23 cellular contexts compared by ENCODE assay signal in genomic region chr7:37427276-37427940, GRCh38. TPM values are rescaled to one million over a fixed set of nuclear protein-coding genes. Genes with fewer than 3 reads are reported as not detected.
"Had no signal": no experiment of that assay in that cellular context is flagged by ENCODE, and none has a peak within 500 bp of the region (broad histone marks: within the 10 kb centered on the region; RNA-seq: fewer than 3 reads in every experiment).

No MANE protein-coding gene starts in this region.

- H3K27ac ChIP-seq: colonic mucosa, heart left ventricle, parathyroid adenoma, prostate gland, right lobe of liver, stomach, thoracic aorta, transverse colon had no signal

- H3K9ac ChIP-seq: parathyroid adenoma had no signal

- H3K27ac Mint-ChIP-seq: natural killer cell treated with Interleukin-12 subunit alpha and Interleukin-12 subunit beta and Interleukin-15 and Interleukin-18, amount 100 ng/mL, for 72 hours had no signal

- H3K27me3 Mint-ChIP-seq: natural killer cell treated with Interleukin-12 subunit alpha and Interleukin-12 subunit beta and Interleukin-15 and Interleukin-18, amount 100 ng/mL, for 72 hours; stimulated activated memory B cell treated with anti-CD40 and anti-IgM and Interleukin-4, amounts not matched to agents 10 μg/mL and 1 μg/mL and 100 μg/mL, for 72 hours had no signal

- H3K4me1 ChIP-seq: colonic mucosa, prostate gland had no signal

- H3K4me3 ChIP-seq: colonic mucosa, heart left ventricle, lung, prostate gland, right lobe of liver, stomach, thoracic aorta, transverse colon had no signal

- DNase-seq: colonic mucosa; dermis blood vessel endothelial cell; heart left ventricle; hippocampal formation; left colon; left ventricle myocardium superior; mesenchymal stem cell; midbrain; retina; right lobe of liver; stimulated activated CD4-positive, alpha-beta T cell treated with anti-CD3 and anti-CD28 coated beads, Interleukin-4, amount 100 ng/mL, for 1 hour; stimulated activated CD8-positive, alpha-beta memory T cell treated with anti-CD3 and anti-CD28 coated beads, Interleukin-4, amount 100 ng/mL, for 48 hours; stomach; substantia nigra; transverse colon had no signal

- H2AFZ ChIP-seq: parathyroid adenoma had no signal

- ATAC-seq: esophagus mucosa; heart left ventricle; left colon; left ventricle myocardium superior; natural killer cell treated with Interleukin-12 subunit alpha and Interleukin-12 subunit beta and Interleukin-15 and Interleukin-18, amount 100 ng/mL, for 72 hours; right lobe of liver; stimulated activated memory B cell treated with anti-CD40 and anti-IgM and Interleukin-4, amounts not matched to agents 10 μg/mL and 1 μg/mL and 100 μg/mL, for 72 hours had no signal

- H3K4me3 Mint-ChIP-seq: natural killer cell treated with Interleukin-12 subunit alpha and Interleukin-12 subunit beta and Interleukin-15 and Interleukin-18, amount 100 ng/mL, for 72 hours; stimulated activated memory B cell treated with anti-CD40 and anti-IgM and Interleukin-4, amounts not matched to agents 10 μg/mL and 1 μg/mL and 100 μg/mL, for 72 hours had no signal

- H3K36me3 ChIP-seq: colonic mucosa, prostate gland, stomach, thoracic aorta, transverse colon had no signal

- H3K9me3 ChIP-seq: colonic mucosa, heart left ventricle, prostate gland, right lobe of liver, stomach, thoracic aorta, transverse colon had no signal

- H3K9me3 Mint-ChIP-seq: natural killer cell treated with Interleukin-12 subunit alpha and Interleukin-12 subunit beta and Interleukin-15 and Interleukin-18, amount 100 ng/mL, for 72 hours; stimulated activated memory B cell treated with anti-CD40 and anti-IgM and Interleukin-4, amounts not matched to agents 10 μg/mL and 1 μg/mL and 100 μg/mL, for 72 hours had no signal

- H3K27me3 ChIP-seq: colonic mucosa, heart left ventricle, right lobe of liver, stomach, transverse colon had no signal

RNA-seq across cellular contexts. Expression of gene ELMO1, which starts 21.3 kb away (rescaled TPM):
- polyA plus RNA-seq: fibroblast of lung had no signal
